ENCODE assay signal across 1 cellular context in the genomic region with DNA sequence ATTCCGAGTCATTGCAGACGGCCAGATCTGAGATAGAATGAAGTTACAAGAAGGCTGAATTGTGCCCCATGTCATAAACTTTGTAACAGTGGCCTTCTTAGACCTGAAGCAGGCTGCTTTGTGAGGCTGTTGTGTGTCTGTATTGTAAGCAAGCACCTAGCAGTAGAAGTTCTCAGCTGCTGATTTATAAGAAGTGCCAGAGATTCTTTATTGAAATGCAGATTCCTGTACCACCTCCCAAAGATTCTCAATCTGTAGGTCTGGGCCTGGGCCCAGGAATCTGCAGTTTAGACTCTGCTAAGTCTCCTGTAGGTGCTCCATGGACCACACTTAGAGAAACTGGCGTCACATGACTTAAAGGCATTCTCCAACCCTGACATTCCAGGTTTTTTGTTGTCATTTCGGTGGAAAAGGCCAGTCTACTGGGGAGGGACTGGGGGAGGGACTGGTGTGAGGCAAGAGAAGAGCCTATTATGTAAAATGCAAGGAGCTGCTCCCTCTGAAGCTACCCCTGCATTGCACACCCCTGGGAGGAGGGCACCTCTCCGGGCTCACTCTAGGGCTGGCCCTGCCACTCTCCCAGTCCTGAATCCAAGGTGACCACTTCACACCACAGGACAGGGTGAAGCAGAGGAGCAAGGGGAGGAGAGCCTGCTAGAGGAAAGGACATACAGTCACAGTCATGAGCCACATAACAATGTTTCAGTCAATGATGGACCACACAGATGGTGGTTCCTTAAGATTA.
TF ChIP-seq lines count a peak whose summit lies in the region.

No MANE protein-coding gene starts in this region.

TF ChIP-seq in GM23338, 12 proteins besides CTCF, POLR2A, EP300 and RAD21:
- TF ChIP-seq, protein P1, sequence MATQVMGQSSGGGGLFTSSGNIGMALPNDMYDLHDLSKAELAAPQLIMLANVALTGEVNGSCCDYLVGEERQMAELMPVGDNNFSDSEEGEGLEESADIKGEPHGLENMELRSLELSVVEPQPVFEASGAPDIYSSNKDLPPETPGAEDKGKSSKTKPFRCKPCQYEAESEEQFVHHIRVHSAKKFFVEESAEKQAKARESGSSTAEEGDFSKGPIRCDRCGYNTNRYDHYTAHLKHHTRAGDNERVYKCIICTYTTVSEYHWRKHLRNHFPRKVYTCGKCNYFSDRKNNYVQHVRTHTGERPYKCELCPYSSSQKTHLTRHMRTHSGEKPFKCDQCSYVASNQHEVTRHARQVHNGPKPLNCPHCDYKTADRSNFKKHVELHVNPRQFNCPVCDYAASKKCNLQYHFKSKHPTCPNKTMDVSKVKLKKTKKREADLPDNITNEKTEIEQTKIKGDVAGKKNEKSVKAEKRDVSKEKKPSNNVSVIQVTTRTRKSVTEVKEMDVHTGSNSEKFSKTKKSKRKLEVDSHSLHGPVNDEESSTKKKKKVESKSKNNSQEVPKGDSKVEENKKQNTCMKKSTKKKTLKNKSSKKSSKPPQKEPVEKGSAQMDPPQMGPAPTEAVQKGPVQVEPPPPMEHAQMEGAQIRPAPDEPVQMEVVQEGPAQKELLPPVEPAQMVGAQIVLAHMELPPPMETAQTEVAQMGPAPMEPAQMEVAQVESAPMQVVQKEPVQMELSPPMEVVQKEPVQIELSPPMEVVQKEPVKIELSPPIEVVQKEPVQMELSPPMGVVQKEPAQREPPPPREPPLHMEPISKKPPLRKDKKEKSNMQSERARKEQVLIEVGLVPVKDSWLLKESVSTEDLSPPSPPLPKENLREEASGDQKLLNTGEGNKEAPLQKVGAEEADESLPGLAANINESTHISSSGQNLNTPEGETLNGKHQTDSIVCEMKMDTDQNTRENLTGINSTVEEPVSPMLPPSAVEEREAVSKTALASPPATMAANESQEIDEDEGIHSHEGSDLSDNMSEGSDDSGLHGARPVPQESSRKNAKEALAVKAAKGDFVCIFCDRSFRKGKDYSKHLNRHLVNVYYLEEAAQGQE (IDR thresholded peaks at IDR 0.05; ENCODE audit: unreplicated experiment), result no peak
- TF ChIP-seq ZNF331 (CRISPR knock-in tag; IDR thresholded peaks at IDR 0.05; ENCODE audit: low read depth) (no peak), POLR2AphosphoS5 (IDR thresholded peaks at IDR 0.05; ENCODE audit: low read depth) (no peak), NANOG (IDR thresholded peaks at IDR 0.05; ENCODE audit: borderline replicate concordance) (no peak), STAT1 (IDR thresholded peaks at IDR 0.05; ENCODE audit: unreplicated experiment) (no peak), JUNB (IDR thresholded peaks at IDR 0.05; ENCODE audit: unreplicated experiment) (no peak)
